Comparison of ENCODE assay signal across 8 cellular contexts in genomic region chr2:73291093-73291460, GRCh38. TPM values are rescaled to one million over a fixed set of nuclear protein-coding genes. Genes with fewer than 3 reads are reported as not detected.
DNase-seq lines count a peak whose midpoint lies in the region; ATAC-seq and TF ChIP-seq lines count a peak whose summit lies in the region.

No MANE protein-coding gene starts in this region.

- H3K4me3 ChIP-seq in GM23248 (0 out of 2 replicates have a peak overlapping the region, but pooled peaks have one; percentile 28), SK-N-SH (ENCODE audit: low read depth in 2 of 2, low read length in 1 of 2) (no peak overlapping the region; a peak in 2 of 4 replicates)

- H3K36me3 ChIP-seq in GM23248 (ENCODE audit: low read depth) (no peaks in the 10 kb centered on the region), SK-N-SH (replicated peaks in 1 of 2; ENCODE audit: control insufficient read depth in 1 of 2, insufficient read depth in 2 of 2, low read length in 1 of 2) (no peaks in the 10 kb centered on the region)

- 1 to 3% methylated on average over 33 to 34 of the region's 34 CpGs for WGBS in GM23248 (ENCODE audit: low coverage in 1 of 2, low lambda C conversion rate in 2 of 2, missing lambda C conversion rate in 2 of 2), 2 experiments
- 21% methylated on average over 16 of the region's 34 CpGs for WGBS in SK-N-SH (ENCODE audit: low lambda C conversion rate)

- H2AFZ ChIP-seq in GM23248 (no peak overlapping the region), SK-N-SH (ENCODE audit: low read depth) (no peak overlapping the region)

- H3K79me2 ChIP-seq in GM23248 (ENCODE audit: insufficient read depth) (no peaks in the 10 kb centered on the region), SK-N-SH (ENCODE audit: insufficient read depth) (no peaks in the 10 kb centered on the region)

- H4K20me1 ChIP-seq in GM23248 (ENCODE audit: insufficient read depth): no peaks in the 10 kb centered on the region
- peaks cover 5% of the 10 kb centered on the region; the same call in 1 of the 2 replicates for H4K20me1 ChIP-seq in SK-N-SH (ENCODE audit: insufficient read depth)

- peaks cover 94% of the 10 kb centered on the region for H3K27me3 Mint-ChIP-seq in brain
- peaks cover 32% of the 10 kb centered on the region for H3K27me3 Mint-ChIP-seq in stimulated activated memory B cell treated with anti-CD40 and anti-IgM and Interleukin-4, amounts not matched to agents 10 μg/mL and 1 μg/mL and 100 μg/mL, for 72 hours

- peak; percentile 71 for DNase-seq in GM23248
- peak; percentile 33 for DNase-seq in SK-N-SH
- DNase-seq in kidney glomerular epithelial cell (lab: John Stamatoyannopoulos, UW): peak; percentile 22
- no peak for DNase-seq in NCI-H69 (lab: John Stamatoyannopoulos, UW)

- H3K9me2 ChIP-seq in GM23248 (ENCODE audit: insufficient read depth): no peaks in the 10 kb centered on the region
- no peaks in the 10 kb centered on the region for H3K9me2 ChIP-seq in SK-N-SH

- H3K27ac ChIP-seq in GM23248 (no peak overlapping the region), SK-N-SH (ENCODE audit: low read depth in 2 of 2, low read length in 1 of 2) (no peak overlapping the region)

- H3K4me2 ChIP-seq in GM23248 (ENCODE audit: unreplicated experiment) (peak overlapping the region; percentile 36), SK-N-SH (peak overlapping the region; percentile 57; the same call in 1 of the 2 replicates)

- no peaks in the 10 kb centered on the region for H3K4me1 ChIP-seq in GM23248 (ENCODE audit: insufficient read depth)
- peaks cover 0 to 8% of the 10 kb centered on the region in 2 experiments; a peak in 1 of 4 replicates for H3K4me1 ChIP-seq in SK-N-SH (ENCODE audit: control insufficient read depth in 1 of 2, insufficient read depth in 2 of 2, low read depth in 1 of 2, low read length in 1 of 2)

- H3K27me3 ChIP-seq in GM23248 (replicated peaks; ENCODE audit: insufficient read depth) (peaks cover 54% of the 10 kb centered on the region), SK-N-SH (ENCODE audit: insufficient read depth) (peaks cover 52% of the 10 kb centered on the region)

- no peak for TF ChIP-seq RAD21 in SK-N-SH (IDR thresholded peaks at IDR 0.05; ENCODE audit: low read length)

- H3K36me3 Mint-ChIP-seq in brain: no peaks in the 10 kb centered on the region
- H3K36me3 Mint-ChIP-seq in stimulated activated memory B cell treated with anti-CD40 and anti-IgM and Interleukin-4, amounts not matched to agents 10 μg/mL and 1 μg/mL and 100 μg/mL, for 72 hours: no peaks in the 10 kb centered on the region

- H3K9me3 ChIP-seq in GM23248 (ENCODE audit: low read depth) (no peaks in the 10 kb centered on the region), SK-N-SH (no peaks in the 10 kb centered on the region)

- H3K9me3 Mint-ChIP-seq in brain: peaks cover 0 to 13% (median 0%) of the 10 kb centered on the region in 5 experiments
- H3K9me3 Mint-ChIP-seq in stimulated activated memory B cell treated with anti-CD40 and anti-IgM and Interleukin-4, amounts not matched to agents 10 μg/mL and 1 μg/mL and 100 μg/mL, for 72 hours: no peaks in the 10 kb centered on the region

- H3K4me3 Mint-ChIP-seq in brain: peak overlapping the region; percentile 79 to 82 (median 81)
- H3K4me3 Mint-ChIP-seq in stimulated activated memory B cell treated with anti-CD40 and anti-IgM and Interleukin-4, amounts not matched to agents 10 μg/mL and 1 μg/mL and 100 μg/mL, for 72 hours: peak overlapping the region; percentile 75

- peaks cover 21% of the 10 kb centered on the region for H3K4me1 Mint-ChIP-seq in brain
- peaks cover 24% of the 10 kb centered on the region for H3K4me1 Mint-ChIP-seq in stimulated activated memory B cell treated with anti-CD40 and anti-IgM and Interleukin-4, amounts not matched to agents 10 μg/mL and 1 μg/mL and 100 μg/mL, for 72 hours

- H3K9ac ChIP-seq in GM23248 (no peak overlapping the region), SK-N-SH (no peak overlapping the region)

- TF ChIP-seq CTCF in SK-N-SH (IDR thresholded peaks at IDR 0.05) (no peak), brain (conservative IDR thresholded peaks at IDR 0.05) (no peak)

- H3F3A ChIP-seq in GM23248 (ENCODE audit: insufficient read depth): no peaks in the 10 kb centered on the region
- no peaks in the 10 kb centered on the region for H3F3A ChIP-seq in SK-N-SH (replicated peaks; ENCODE audit: insufficient read depth)

- in situ Hi-C loops in GM23248 (cut with MboI): no loop called here

- TF ChIP-seq EP300 in SK-N-SH (IDR thresholded peaks at IDR 0.05; ENCODE audit: borderline replicate concordance in 1 of 2, low read depth in 1 of 2, low read length in 1 of 2): no peak

- POLR2A ChIA-PET in SK-N-SH (lab: Yijun Ruan, JAX): no interaction called here

- CTCF ChIA-PET in SK-N-SH (lab: Yijun Ruan, JAX): interaction anchor here (0.5 to 4.7 kb wide), 21 partner anchors 9 to 163 kb away, joined by 3 to 27 read pairs (median 6); partner anchors contain the start of genes ALMS1, CCT7, NOTO and PRADC1

- H3K27ac Mint-ChIP-seq in brain: no peak overlapping the region
- H3K27ac Mint-ChIP-seq in stimulated activated memory B cell treated with anti-CD40 and anti-IgM and Interleukin-4, amounts not matched to agents 10 μg/mL and 1 μg/mL and 100 μg/mL, for 72 hours: peak overlapping the region; percentile 51

- no peak for ATAC-seq in stimulated activated memory B cell treated with anti-CD40 and anti-IgM and Interleukin-4, amounts not matched to agents 10 μg/mL and 1 μg/mL and 100 μg/mL, for 72 hours
- no peak for ATAC-seq in GM21360 (IDR thresholded peaks at IDR 0.05; ENCODE audit: unreplicated experiment)
- ATAC-seq in HG03196 (IDR thresholded peaks at IDR 0.05; ENCODE audit: unreplicated experiment): no peak

TF ChIP-seq in SK-N-SH, 30 proteins besides CTCF, POLR2A, EP300 and RAD21 (continues in another document):
- TF ChIP-seq, protein P1, sequence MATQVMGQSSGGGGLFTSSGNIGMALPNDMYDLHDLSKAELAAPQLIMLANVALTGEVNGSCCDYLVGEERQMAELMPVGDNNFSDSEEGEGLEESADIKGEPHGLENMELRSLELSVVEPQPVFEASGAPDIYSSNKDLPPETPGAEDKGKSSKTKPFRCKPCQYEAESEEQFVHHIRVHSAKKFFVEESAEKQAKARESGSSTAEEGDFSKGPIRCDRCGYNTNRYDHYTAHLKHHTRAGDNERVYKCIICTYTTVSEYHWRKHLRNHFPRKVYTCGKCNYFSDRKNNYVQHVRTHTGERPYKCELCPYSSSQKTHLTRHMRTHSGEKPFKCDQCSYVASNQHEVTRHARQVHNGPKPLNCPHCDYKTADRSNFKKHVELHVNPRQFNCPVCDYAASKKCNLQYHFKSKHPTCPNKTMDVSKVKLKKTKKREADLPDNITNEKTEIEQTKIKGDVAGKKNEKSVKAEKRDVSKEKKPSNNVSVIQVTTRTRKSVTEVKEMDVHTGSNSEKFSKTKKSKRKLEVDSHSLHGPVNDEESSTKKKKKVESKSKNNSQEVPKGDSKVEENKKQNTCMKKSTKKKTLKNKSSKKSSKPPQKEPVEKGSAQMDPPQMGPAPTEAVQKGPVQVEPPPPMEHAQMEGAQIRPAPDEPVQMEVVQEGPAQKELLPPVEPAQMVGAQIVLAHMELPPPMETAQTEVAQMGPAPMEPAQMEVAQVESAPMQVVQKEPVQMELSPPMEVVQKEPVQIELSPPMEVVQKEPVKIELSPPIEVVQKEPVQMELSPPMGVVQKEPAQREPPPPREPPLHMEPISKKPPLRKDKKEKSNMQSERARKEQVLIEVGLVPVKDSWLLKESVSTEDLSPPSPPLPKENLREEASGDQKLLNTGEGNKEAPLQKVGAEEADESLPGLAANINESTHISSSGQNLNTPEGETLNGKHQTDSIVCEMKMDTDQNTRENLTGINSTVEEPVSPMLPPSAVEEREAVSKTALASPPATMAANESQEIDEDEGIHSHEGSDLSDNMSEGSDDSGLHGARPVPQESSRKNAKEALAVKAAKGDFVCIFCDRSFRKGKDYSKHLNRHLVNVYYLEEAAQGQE (IDR thresholded peaks at IDR 0.05; ENCODE audit: low read depth, low read length): peak; percentile 98
- TF ChIP-seq RFX5 (IDR thresholded peaks at IDR 0.05; ENCODE audit: low read length): no peak
- TF ChIP-seq MEF2A (IDR thresholded peaks at IDR 0.05; ENCODE audit: borderline replicate concordance, low read depth): no peak

RNA-seq across cellular contexts. Expression of gene EGR4, which starts 2.3 kb away (rescaled TPM):
- not detected in 2 replicates for total RNA-seq in GM23248 (2014; rRNA removed; shearing (Covaris generic))
- polyA plus RNA-seq in GM23248 (2016; fragmentation: Nextera tagmentation; extraction: Ambion mirVana) (0.08 TPM in 1 of 2 replicates, not detected in the other), SK-N-SH (2012; rRNA removed) (0.02 TPM in 1 of 2 replicates, not detected in the other), brain (ENCODE audit: insufficient read depth, low read depth, low replicate concordance) (0.83 TPM)
- 0.01 TPM in 1 of 2 replicates, not detected in the other for polyA plus RNA-seq in SK-N-SH (2012; cell fraction: cytosol; rRNA removed)
- 0.05 TPM in 1 of 2 replicates, not detected in the other for polyA plus RNA-seq in SK-N-SH (2012; cell fraction: nucleus; rRNA removed)

RNA-seq across cellular contexts. Expression of gene FBXO41, which starts 6.8 kb away (rescaled TPM):
- total RNA-seq in GM23248 (2014; rRNA removed; shearing (Covaris generic)): 1.0 and 1.1 TPM in 2 replicates
- polyA plus RNA-seq in GM23248 (2016; fragmentation: Nextera tagmentation; extraction: Ambion mirVana) (0.38 and 0.44 TPM in 2 replicates), SK-N-SH (2012; rRNA removed) (3.1 and 3.5 TPM in 2 replicates), brain (ENCODE audit: insufficient read depth, low read depth, low replicate concordance) (19.7 TPM)
- 1.2 and 1.7 TPM in 2 replicates for polyA plus RNA-seq in SK-N-SH (2012; cell fraction: cytosol; rRNA removed)
- 11.0 and 11.4 TPM in 2 replicates for polyA plus RNA-seq in SK-N-SH (2012; cell fraction: nucleus; rRNA removed)

RNA-seq across cellular contexts. Expression of gene CCT7, which starts 57.0 kb away (rescaled TPM):
- 272 and 316 TPM in 2 replicates for total RNA-seq in GM23248 (2014; rRNA removed; shearing (Covaris generic))
- polyA plus RNA-seq in GM23248 (2016; fragmentation: Nextera tagmentation; extraction: Ambion mirVana) (213 and 225 TPM in 2 replicates), SK-N-SH (2012; rRNA removed) (369 and 405 TPM in 2 replicates), brain (ENCODE audit: insufficient read depth, low read depth, low replicate concordance) (304 TPM)
- polyA plus RNA-seq in SK-N-SH (2012; cell fraction: cytosol; rRNA removed): 361 and 401 TPM in 2 replicates
- 236 TPM in 2 replicates for polyA plus RNA-seq in SK-N-SH (2012; cell fraction: nucleus; rRNA removed)

RNA-seq across cellular contexts. Expression of gene PRADC1, which starts 58.0 kb away (rescaled TPM):
- total RNA-seq in GM23248 (2014; rRNA removed; shearing (Covaris generic)): 40.7 and 44.3 TPM in 2 replicates
- polyA plus RNA-seq in GM23248 (2016; fragmentation: Nextera tagmentation; extraction: Ambion mirVana): 46.7 and 47.8 TPM in 2 replicates
- 8.5 and 9.6 TPM in 2 replicates for polyA plus RNA-seq in SK-N-SH (2012; rRNA removed)
- 5.1 and 7.9 TPM in 2 replicates for polyA plus RNA-seq in SK-N-SH (2012; cell fraction: cytosol; rRNA removed)
- 3.3 and 3.7 TPM in 2 replicates for polyA plus RNA-seq in SK-N-SH (2012; cell fraction: nucleus; rRNA removed)
- 44.5 TPM for polyA plus RNA-seq in brain (ENCODE audit: insufficient read depth, low read depth, low replicate concordance)
